ENCODE assay signal across 21 cellular contexts in the genomic region with DNA sequence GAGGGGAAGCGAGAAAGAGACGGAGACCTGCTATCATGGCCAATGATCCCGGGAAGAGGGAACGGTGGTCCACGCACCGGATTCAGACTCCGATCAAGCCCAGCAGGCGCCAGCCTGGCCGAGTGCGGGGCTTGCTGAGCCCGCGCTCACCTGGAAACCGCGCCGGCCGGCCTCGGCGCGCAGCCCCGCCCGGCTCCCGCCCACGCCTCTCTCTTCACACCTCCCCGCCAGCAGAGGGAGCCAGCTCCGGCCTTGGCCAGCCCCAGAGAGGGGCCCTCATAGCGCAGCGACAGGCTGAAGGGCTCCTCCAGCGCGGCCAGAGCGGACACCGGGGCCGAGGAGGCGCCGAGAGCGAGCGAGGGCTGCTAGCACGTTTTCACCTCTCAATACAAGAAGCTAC. TPM values are rescaled to one million over a fixed set of nuclear protein-coding genes. Genes with fewer than 3 reads are reported as not detected.
DNase-seq lines count a peak whose midpoint lies in the region; ATAC-seq, FAIRE-seq and TF ChIP-seq lines count a peak whose summit lies in the region.
"Had no signal": no experiment of that assay in that cellular context is flagged by ENCODE, and none has a peak within 500 bp of the region (broad histone marks: within the 10 kb centered on the region; RNA-seq: fewer than 3 reads in every experiment).

No MANE protein-coding gene starts in this region.

- 73 to 100% methylated on average over 3 to 23 of the region's 37 CpGs for WGBS in testis, 2 donors

- no peak for ATAC-seq in GM19463 (IDR thresholded peaks at IDR 0.05; ENCODE audit: unreplicated experiment)
- ATAC-seq: Panc1, Right ventricle myocardium inferior had no signal

- intact Hi-C loops in kidney (cut with DNase I) (no loop called here), testis (cut with DNase I; ENCODE audit: low total_unique reads) (no loop called here)

- no peak overlapping the region for H3K9ac ChIP-seq in kidney (ENCODE audit: low read length in 2 of 2)

- no peak overlapping the region for H3K27ac ChIP-seq in kidney (ENCODE audit: low read depth in 2 of 2, low read length in 2 of 2)
- H3K27ac ChIP-seq in testis: no peak overlapping the region
- H3K27ac ChIP-seq: SK-N-MC had no signal

- H3K4me3 ChIP-seq in kidney (ENCODE audit: low read length in 2 of 2) (no peak overlapping the region), testis (no peak overlapping the region)
- H3K4me3 ChIP-seq: SK-N-MC had no signal

- no peaks in the 10 kb centered on the region for H3K9me3 ChIP-seq in kidney (ENCODE audit: control insufficient read depth in 1 of 2, low read length in 2 of 2)
- H3K9me3 ChIP-seq in testis: no peaks in the 10 kb centered on the region

- H3K4me1 ChIP-seq in kidney (ENCODE audit: control insufficient read depth in 1 of 2, insufficient read depth in 1 of 2, low read depth in 1 of 2, low read length in 2 of 2) (no peaks in the 10 kb centered on the region), testis (no peaks in the 10 kb centered on the region)

- no peak for TF ChIP-seq POLR2A in testis (IDR thresholded peaks at IDR 0.05)

- H3K36me3 ChIP-seq in kidney (ENCODE audit: control insufficient read depth in 1 of 2, insufficient read depth in 2 of 2, low read length in 2 of 2) (no peaks in the 10 kb centered on the region), testis (ENCODE audit: low read depth, missing control alignments) (no peaks in the 10 kb centered on the region)

- no peak for TF ChIP-seq CTCF in kidney (IDR thresholded peaks at IDR 0.05; ENCODE audit: borderline replicate concordance, extremely low read depth, insufficient read depth)
- no peak for TF ChIP-seq CTCF in testis (IDR thresholded peaks at IDR 0.05)

- DNase-seq in activated gamma-delta T cell (lab: John Stamatoyannopoulos, UW): peak; percentile 1
- DNase-seq in activated gamma-delta T cell treated with Interleukin-2 at 50 U/mL for 16 hours: no peak
- DNase-seq in ecto neural progenitor cell (ENCODE audit: low spot score): peak; percentile 72
- peak; percentile 65 for DNase-seq in kidney
- DNase-seq in testis: peak; percentile 48
- DNase-seq in DMS 273 treated with DMSO at 0.1 percent for 48 hours (lab: John Stamatoyannopoulos, UW): no peak
- no peak for DNase-seq in NCI-H187 treated with DMSO at 0.1 percent for 48 hours (lab: John Stamatoyannopoulos, UW)
- DNase-seq: COR-L47, Karpas-422, NCI-H2081, NCI-H2227 treated with DMSO at 0.1 percent for 48 hours, NCI-H526 had no signal

- H3K27me3 ChIP-seq in testis: no peaks in the 10 kb centered on the region

- no peak for FAIRE-seq in kidney (lab: Jason Lieb, UNC)
- FAIRE-seq: A204.1, G401.6, GM12892 had no signal

RNA-seq across cellular contexts. Expression of a gene that starts 36.8 kb away (rescaled TPM):
- total RNA-seq in kidney: not detected
- not detected for polyA plus RNA-seq in kidney (ENCODE audit: insufficient read depth, low read depth, low replicate concordance)
- total RNA-seq in testis: 1 to 10 TPM in 1 of 2 donors, not detected in 1; 1.1 TPM
- polyA plus RNA-seq in testis (ENCODE audit: insufficient read depth, low read depth, low replicate concordance): 0.70 TPM
- total RNA-seq: H4, Right ventricle myocardium inferior had no signal
- polyA plus RNA-seq: CD14-positive monocyte had no signal

Comparison
In these comparisons a context has a peak if more than half of its experiments do, and no peak if none do; other contexts are left out.
1. DNase-seq: peak in activated gamma-delta T cell (single experiment), ecto neural progenitor cell (single experiment), kidney (single experiment) and testis (single experiment); none in activated gamma-delta T cell treated with Interleukin-2 at 50 U/mL for 16 hours (single experiment), DMS 273 treated with DMSO at 0.1 percent for 48 hours (single experiment) and NCI-H187 treated with DMSO at 0.1 percent for 48 hours (single experiment).